8 cellular contexts compared by ENCODE assay signal in genomic region chr2:70947556-70948184, GRCh38. TPM values are rescaled to one million over a fixed set of nuclear protein-coding genes. Genes with fewer than 3 reads are reported as not detected.
A peak's percentile ranks its signal among the peaks of the same experiment; 100 is the strongest.
DNase-seq lines count a peak whose midpoint lies in the region; ATAC-seq and TF ChIP-seq lines count a peak whose summit lies in the region.
"Had no signal": no experiment of that assay in that cellular context is flagged by ENCODE, and none has a peak within 500 bp of the region (broad histone marks: within the 10 kb centered on the region; RNA-seq: fewer than 3 reads in every experiment).

No MANE protein-coding gene starts in this region.

- CTCF ChIA-PET in HCT116 (lab: Charles Lee): interaction anchor here (0.7 to 3.9 kb wide), 33 partner anchors 7 to 654 kb away, joined by 3 to 79 read pairs (median 4); partner anchors contain the start of genes ATP6V1B1, FIGLA, PAIP2B and SNRPG

- TF ChIP-seq CTCF in HCT116 (IDR thresholded peaks at IDR 0.05 in 2 of 3, conservative IDR thresholded peaks at IDR 0.05 in 1 of 3; ENCODE audit: borderline replicate concordance in 1 of 3, insufficient read depth in 1 of 3, low read depth in 2 of 3, low read length in 2 of 3): no peak
- TF ChIP-seq CTCF in SU-DHL-6 (IDR thresholded peaks at IDR 0.05; ENCODE audit: insufficient read depth, low read length, poor library complexity, severe bottlenecking): no peak

- peak overlapping the region; percentile 7; the same call in 1 of the 2 replicates for H3K27ac ChIP-seq in HCT116 (ENCODE audit: low read depth, low read length)
- H3K27ac ChIP-seq in SU-DHL-6 (ENCODE audit: low read depth, low read length): no peak overlapping the region

- H3K9me3 Mint-ChIP-seq in stimulated activated effector memory CD8-positive, alpha-beta T cell treated with anti-CD3 and anti-CD28 coated beads, Interleukin-12 subunit alpha, Interleukin-12 subunit beta, amount 100 ng/mL, for 72 hours: no peaks in the 10 kb centered on the region

- H3K36me3 Mint-ChIP-seq in stimulated activated effector memory CD8-positive, alpha-beta T cell treated with anti-CD3 and anti-CD28 coated beads, Interleukin-12 subunit alpha, Interleukin-12 subunit beta, amount 100 ng/mL, for 72 hours: no peaks in the 10 kb centered on the region

- H3K79me2 ChIP-seq in HCT116 (ENCODE audit: insufficient read depth, low read length) (no peaks in the 10 kb centered on the region; the same call in 1 of the 2 replicates), SU-DHL-6 (ENCODE audit: insufficient read depth, low read length) (no peaks in the 10 kb centered on the region)

- H3K9me3 ChIP-seq in HCT116 (ENCODE audit: control insufficient read depth in 1 of 2, insufficient read depth in 1 of 2, low read depth in 1 of 2, low read length in 2 of 2) (no peaks in the 10 kb centered on the region), SU-DHL-6 (ENCODE audit: insufficient read depth, low read length) (no peaks in the 10 kb centered on the region)

- peak; percentile 64 for ATAC-seq in HCT116
- ATAC-seq in stimulated activated effector memory CD8-positive, alpha-beta T cell treated with anti-CD3 and anti-CD28 coated beads, Interleukin-12 subunit alpha, Interleukin-12 subunit beta, amount 100 ng/mL, for 72 hours: peak; percentile 31
- no peak for ATAC-seq in HG02571 (IDR thresholded peaks at IDR 0.05; ENCODE audit: unreplicated experiment)
- ATAC-seq in HG03025 (IDR thresholded peaks at IDR 0.05; ENCODE audit: low FRiP score, unreplicated experiment): no peak
- ATAC-seq in GM19324 (IDR thresholded peaks at IDR 0.05; ENCODE audit: low FRiP score, unreplicated experiment): no peak

- peaks cover 16 to 34% of the 10 kb centered on the region in 2 experiments for H3K4me1 ChIP-seq in HCT116 (ENCODE audit: control insufficient read depth in 1 of 2, insufficient read depth in 2 of 2, low read length in 2 of 2)

- no peaks in the 10 kb centered on the region for H3F3A ChIP-seq in SU-DHL-6 (ENCODE audit: insufficient read depth)

- H3K4me2 ChIP-seq in HCT116 (ENCODE audit: low read length) (peak overlapping the region; percentile 75), SU-DHL-6 (ENCODE audit: low read depth, low read length, poor library complexity, severe bottlenecking) (peak overlapping the region; percentile 42)

- H3K27me3 ChIP-seq in HCT116 (ENCODE audit: insufficient read depth, low read length) (no peaks in the 10 kb centered on the region), SU-DHL-6 (ENCODE audit: low read length) (no peaks in the 10 kb centered on the region)

- H3K9me2 ChIP-seq in HCT116 (ENCODE audit: insufficient read depth): no peaks in the 10 kb centered on the region
- no peaks in the 10 kb centered on the region for H3K9me2 ChIP-seq in SU-DHL-6 (replicated peaks; ENCODE audit: insufficient read depth, low read length)

- DNase-seq in HCT116 (ENCODE audit: low read depth, low spot score) (peak; percentile 23), fibroblast of gingiva (ENCODE audit: low read depth) (peak; percentile 15)
- peak in 1 of 2 donors; percentile 47 for DNase-seq in stimulated activated effector memory CD8-positive, alpha-beta T cell treated with anti-CD3 and anti-CD28 coated beads, Interleukin-12 subunit alpha, Interleukin-12 subunit beta, amount 100 ng/mL, for 72 hours (ENCODE audit: low spot score in 2 of 2)

- no peak overlapping the region for H3K27ac Mint-ChIP-seq in stimulated activated effector memory CD8-positive, alpha-beta T cell treated with anti-CD3 and anti-CD28 coated beads, Interleukin-12 subunit alpha, Interleukin-12 subunit beta, amount 100 ng/mL, for 72 hours

- H3K4me1 Mint-ChIP-seq in stimulated activated effector memory CD8-positive, alpha-beta T cell treated with anti-CD3 and anti-CD28 coated beads, Interleukin-12 subunit alpha, Interleukin-12 subunit beta, amount 100 ng/mL, for 72 hours: peaks cover 19% of the 10 kb centered on the region

- BruUV-seq in HCT116 (replicated peaks; lab: Mats Ljungman, UMichigan): TSS peak; percentile 68

- H3K36me3 ChIP-seq in HCT116 (ENCODE audit: control insufficient read depth in 1 of 2, insufficient read depth in 2 of 2, low read length in 2 of 2) (no peaks in the 10 kb centered on the region), SU-DHL-6 (ENCODE audit: low read length) (no peaks in the 10 kb centered on the region)

- H3K9ac ChIP-seq in HCT116 (ENCODE audit: low read length): peak overlapping the region; percentile 63
- peak overlapping the region; percentile 21; the same call in 1 of the 2 replicates for H3K9ac ChIP-seq in SU-DHL-6 (ENCODE audit: low read length)

- H3K4me3 Mint-ChIP-seq in stimulated activated effector memory CD8-positive, alpha-beta T cell treated with anti-CD3 and anti-CD28 coated beads, Interleukin-12 subunit alpha, Interleukin-12 subunit beta, amount 100 ng/mL, for 72 hours: peak overlapping the region; percentile 70

- H3K4me3 ChIP-seq in HCT116 (replicated peaks in 1 of 2; ENCODE audit: low read depth in 1 of 2, low read length in 2 of 2) (peak overlapping the region; percentile 58 to 59), SU-DHL-6 (ENCODE audit: insufficient read depth, low read length, poor library complexity, severe bottlenecking) (no peak overlapping the region)

- no peaks in the 10 kb centered on the region for H4K20me1 ChIP-seq in HCT116 (ENCODE audit: insufficient read depth)
- H4K20me1 ChIP-seq in SU-DHL-6 (ENCODE audit: low read depth, low read length): no peaks in the 10 kb centered on the region

- RAD21 ChIA-PET in HCT116 (lab: Charles Lee; ENCODE audit: low non-redundant PET in 1 of 2, low total read pairs in 2 of 2, uncharacterized antibody in 2 of 2, unreplicated experiment in 2 of 2): interaction anchor here (0.9 to 1.9 kb wide), 6 partner anchors 72 to 644 kb away, joined by 3 to 8 read pairs (median 4); no protein-coding TSS in a partner anchor

- TF ChIP-seq RAD21 in HCT116 (IDR thresholded peaks at IDR 0.05; ENCODE audit: low read depth): no peak

- H2AFZ ChIP-seq in HCT116 (ENCODE audit: low read depth, low read length, poor library complexity, severe bottlenecking): peak overlapping the region; percentile 80
- peak overlapping the region; percentile 81 for H2AFZ ChIP-seq in SU-DHL-6 (ENCODE audit: low read depth, low read length, severe bottlenecking)

- intact Hi-C loops in HCT116 (cut with micrococcal nuclease): loop anchor here (1.0 to 10.0 kb wide), 5 partner anchors 76 to 643 kb away; partner anchors contain the start of gene FAM136A

- TF ChIP-seq POLR2A in HCT116 (IDR thresholded peaks at IDR 0.05; ENCODE audit: borderline replicate concordance, extremely low read depth, insufficient read depth, insufficient read length): no peak

- POLR2A ChIA-PET in HCT116 (lab: Charles Lee): interaction anchor here (1.0 to 1.6 kb wide), 3 partner anchors 91 to 142 kb away, joined by 3 read pairs; no protein-coding TSS in a partner anchor

TF ChIP-seq in HCT116, 20 proteins besides CTCF, POLR2A, EP300 and RAD21:
- TF ChIP-seq SIN3A (IDR thresholded peaks at IDR 0.05; ENCODE audit: low read depth) (no peak), CBX3 (IDR thresholded peaks at IDR 0.05; ENCODE audit: low read depth) (no peak)

RNA-seq across cellular contexts. Expression of gene ATP6V1B1, which starts 12.0 kb away (rescaled TPM):
- total RNA-seq in HCT116 (2021; ENCODE audit: unreplicated experiment): 0.74 TPM
- 0.59 and 0.64 TPM in 2 replicates for polyA plus RNA-seq in HCT116 (2012)

RNA-seq across cellular contexts. Expression of gene ANKRD53, which starts 30.8 kb away (rescaled TPM):
- total RNA-seq in HCT116 (2021; ENCODE audit: unreplicated experiment): not detected
- polyA plus RNA-seq in HCT116 (2012): 0.08 and 0.14 TPM in 2 replicates
- polyA plus RNA-seq: neural cell had no signal

RNA-seq across cellular contexts. Expression of gene TEX261, which starts 47.0 kb away (rescaled TPM):
- 37.9 TPM for total RNA-seq in HCT116 (2021; ENCODE audit: unreplicated experiment)
- polyA plus RNA-seq in HCT116 (2012): 20.9 and 30.0 TPM in 2 replicates

RNA-seq across cellular contexts. Expression of gene VAX2, which starts 47.3 kb away (rescaled TPM):
- 0.61 TPM for total RNA-seq in HCT116 (2021; ENCODE audit: unreplicated experiment)
- polyA plus RNA-seq in HCT116 (2012): 0.35 and 0.70 TPM in 2 replicates

Comparison
In these comparisons a context has a peak if more than half of its experiments do, and no peak if none do; other contexts are left out.
1. ATAC-seq: peak in HCT116 (single experiment) and stimulated activated effector memory CD8-positive, alpha-beta T cell treated with anti-CD3 and anti-CD28 coated beads, Interleukin-12 subunit alpha, Interleukin-12 subunit beta, amount 100 ng/mL, for 72 hours (single experiment); none in HG02571 (single experiment), HG03025 (single experiment) and GM19324 (single experiment).